8 cellular contexts compared by ENCODE assay signal in genomic region chr17:59848778-59849177, GRCh38. TPM values are rescaled to one million over a fixed set of nuclear protein-coding genes. Genes with fewer than 3 reads are reported as not detected.
A peak's percentile ranks its signal among the peaks of the same experiment; 100 is the strongest.
DNase-seq lines count a peak whose midpoint lies in the region; TF ChIP-seq lines count a peak whose summit lies in the region.

No MANE protein-coding gene starts in this region.

- H3K36me3 ChIP-seq in MG63, result no peaks in the 10 kb centered on the region

- H3K9me3 ChIP-seq in MG63, result no peaks in the 10 kb centered on the region

- TF ChIP-seq POLR2A in Raji (IDR thresholded peaks at IDR 0.05; ENCODE audit: insufficient read depth, low read depth, low read length), result 0 out of 2 replicates have a peak, but pooled peaks have one; percentile 13

- no peaks in the 10 kb centered on the region for H3K27me3 ChIP-seq in MG63

- H3K4me3 ChIP-seq in MG63, result no peak overlapping the region

- peak; percentile 49 for DNase-seq in stimulated activated CD4-positive, alpha-beta T cell treated with anti-CD3 and anti-CD28 coated beads, Interleukin-4, amount 100 ng/mL, for 24 hours
- DNase-seq in stimulated activated CD4-positive, alpha-beta T cell treated with anti-CD3 and anti-CD28 coated beads, Interleukin-2, amount 100 ng/mL, for 48 hours, result no peak
- DNase-seq in fibroblast of peridontal ligament (ENCODE audit: extremely low read depth), result peak; percentile 84
- DNase-seq in stimulated activated CD8-positive, alpha-beta memory T cell treated with anti-CD3 and anti-CD28 coated beads, Interleukin-15, amount 100 ng/mL, for 48 hours (ENCODE audit: low read depth in 2 of 2), result peak; percentile 65 to 74
- no peak for DNase-seq in MG63
- no peak for DNase-seq in occipital lobe (lab: John Stamatoyannopoulos, UW)
- DNase-seq in NCI-H2227 (lab: John Stamatoyannopoulos, UW; ENCODE audit: unreplicated experiment), result no peak

RNA-seq across cellular contexts. Expression of gene TUBD1, which starts 44.0 kb away (rescaled TPM):
- total RNA-seq in MG63 (2014; rRNA removed; shearing (Covaris generic); ENCODE audit: low replicate concordance), result 12.9 and 13.6 TPM in 2 replicates
- 9.8 TPM for total RNA-seq in occipital lobe

RNA-seq across cellular contexts. Expression of gene RPS6KB1, which starts 44.1 kb away (rescaled TPM):
- 10.0 and 10.7 TPM in 2 replicates for total RNA-seq in MG63 (2014; rRNA removed; shearing (Covaris generic); ENCODE audit: low replicate concordance)
- 50.1 TPM for total RNA-seq in occipital lobe

Comparison
In these comparisons a context has a peak if more than half of its experiments do, and no peak if none do; other contexts are left out.
1. DNase-seq: peak in stimulated activated CD4-positive, alpha-beta T cell treated with anti-CD3 and anti-CD28 coated beads, Interleukin-4, amount 100 ng/mL, for 24 hours (single experiment), fibroblast of peridontal ligament (single experiment) and stimulated activated CD8-positive, alpha-beta memory T cell treated with anti-CD3 and anti-CD28 coated beads, Interleukin-15, amount 100 ng/mL, for 48 hours (2 of 2); none in stimulated activated CD4-positive, alpha-beta T cell treated with anti-CD3 and anti-CD28 coated beads, Interleukin-2, amount 100 ng/mL, for 48 hours (0 of 2), MG63 (single experiment), occipital lobe (single experiment) and NCI-H2227 (single experiment).